21 cellular contexts compared by ENCODE assay signal in the genomic region with DNA sequence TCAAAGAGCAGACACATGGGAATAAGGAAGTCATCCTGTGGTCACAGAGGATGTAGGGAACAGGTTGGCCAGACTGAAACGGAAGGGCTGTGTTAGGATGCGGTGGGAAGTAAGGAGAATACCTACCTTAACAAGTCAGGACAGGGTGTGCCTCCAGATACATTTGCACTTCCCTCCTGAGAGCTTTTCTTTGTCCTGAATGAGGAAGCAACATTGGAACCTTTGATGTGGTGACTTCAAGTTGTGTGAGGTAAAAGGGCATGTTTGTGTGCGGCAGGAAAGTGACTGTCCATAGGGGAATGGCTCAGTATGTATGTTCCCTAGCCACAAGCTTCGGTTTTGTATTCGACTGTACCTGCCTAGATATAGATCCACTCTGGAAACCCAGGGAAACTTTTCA. TPM values are rescaled to one million over a fixed set of nuclear protein-coding genes. Genes with fewer than 3 reads are reported as not detected.
"Had no signal": no experiment of that assay in that cellular context is flagged by ENCODE, and none has a peak within 500 bp of the region (broad histone marks: within the 10 kb centered on the region; RNA-seq: fewer than 3 reads in every experiment).

No MANE protein-coding gene starts in this region.

- H3K4me3 ChIP-seq: adrenal gland had no signal

- H3K27me3 ChIP-seq: adrenal gland had no signal

- ATAC-seq: activated CD4-positive, alpha-beta T cell treated with anti-CD3 and anti-CD28 coated beads for 36 hours; activated CD8-positive, alpha-beta T cell treated with anti-CD3 and anti-CD28 coated beads, Interleukin-2, amount 10 ng/mL, durations not matched to agents 7 days and 5 days; T-cell had no signal

- H3K4me1 ChIP-seq: adrenal gland had no signal

- H3K9me3 ChIP-seq: adrenal gland had no signal

- H3K27ac ChIP-seq: adrenal gland, WERI-Rb-1 had no signal

- H3K4me1 Mint-ChIP-seq: activated CD4-positive, alpha-beta T cell treated with anti-CD3 and anti-CD28 coated beads for 36 hours; activated naive CD8-positive, alpha-beta T cell treated with anti-CD3 and anti-CD28 coated beads, Interleukin-2, amount 10 ng/mL, durations not matched to agents 7 days and 5 days; T-cell had no signal

- DNase-seq: activated CD4-positive, alpha-beta T cell treated with anti-CD3 and anti-CD28 coated beads for 36 hours; activated CD8-positive, alpha-beta memory T cell treated with anti-CD3 and anti-CD28 coated beads, Interleukin-2, amount 50 U/mL, for 48 hours; activated CD8-positive, alpha-beta T cell treated with anti-CD3 and anti-CD28 coated beads, Interleukin-2, amount 10 ng/mL, durations not matched to agents 7 days and 5 days; activated naive CD4-positive, alpha-beta T cell treated with anti-CD3 and anti-CD28 coated beads, Interleukin-2, amount 50 U/mL, for 16 hours; activated naive CD8-positive, alpha-beta T cell treated with anti-CD3 and anti-CD28 coated beads, Interleukin-2, amount 10 ng/mL, durations not matched to agents 7 days and 5 days; activated T-cell treated with anti-CD3 and anti-CD28 coated beads, Interleukin-2, amount 50 U/mL, for 1 hour; adrenal gland; anterior cingulate cortex; cerebellar nuclear complex; Karpas-422; NCI-H1105 treated with DMSO at 0.1 percent for 48 hours; NCI-H1436 treated with DMSO at 0.1 percent for 48 hours; NCI-H187; NCI-H2081; NCI-H510A treated with DMSO at 0.1 percent for 48 hours; SIG-M5; T-cell; T-helper 2 cell; T1000; WERI-Rb-1 had no signal

- H3K27me3 Mint-ChIP-seq: activated CD4-positive, alpha-beta T cell treated with anti-CD3 and anti-CD28 coated beads for 36 hours; activated naive CD8-positive, alpha-beta T cell treated with anti-CD3 and anti-CD28 coated beads, Interleukin-2, amount 10 ng/mL, durations not matched to agents 7 days and 5 days; T-cell had no signal

- H3K27ac Mint-ChIP-seq: activated CD4-positive, alpha-beta T cell treated with anti-CD3 and anti-CD28 coated beads for 36 hours; activated CD8-positive, alpha-beta T cell treated with anti-CD3 and anti-CD28 coated beads, Interleukin-2, amount 10 ng/mL, durations not matched to agents 7 days and 5 days; activated naive CD8-positive, alpha-beta T cell treated with anti-CD3 and anti-CD28 coated beads, Interleukin-2, amount 10 ng/mL, durations not matched to agents 7 days and 5 days; T-cell had no signal

- H3K4me3 Mint-ChIP-seq: activated CD4-positive, alpha-beta T cell treated with anti-CD3 and anti-CD28 coated beads for 36 hours; activated CD8-positive, alpha-beta T cell treated with anti-CD3 and anti-CD28 coated beads, Interleukin-2, amount 10 ng/mL, durations not matched to agents 7 days and 5 days; activated naive CD8-positive, alpha-beta T cell treated with anti-CD3 and anti-CD28 coated beads, Interleukin-2, amount 10 ng/mL, durations not matched to agents 7 days and 5 days; T-cell had no signal

- H3K36me3 ChIP-seq: adrenal gland, WERI-Rb-1 had no signal

- H3K36me3 Mint-ChIP-seq: activated naive CD8-positive, alpha-beta T cell treated with anti-CD3 and anti-CD28 coated beads, Interleukin-2, amount 10 ng/mL, durations not matched to agents 7 days and 5 days; T-cell had no signal

RNA-seq across cellular contexts. Expression of gene LRRTM1, which starts 24.9 kb away (rescaled TPM):
- total RNA-seq: activated CD4-positive, alpha-beta T cell treated with anti-CD3 and anti-CD28 coated beads for 36 hours; activated CD8-positive, alpha-beta T cell treated with anti-CD3 and anti-CD28 coated beads, Interleukin-2, amount 10 ng/mL, durations not matched to agents 7 days and 5 days; activated naive CD8-positive, alpha-beta T cell treated with anti-CD3 and anti-CD28 coated beads, Interleukin-2, amount 10 ng/mL, durations not matched to agents 7 days and 5 days; RPMI7951; T-cell had no signal
